In the genomic region with DNA sequence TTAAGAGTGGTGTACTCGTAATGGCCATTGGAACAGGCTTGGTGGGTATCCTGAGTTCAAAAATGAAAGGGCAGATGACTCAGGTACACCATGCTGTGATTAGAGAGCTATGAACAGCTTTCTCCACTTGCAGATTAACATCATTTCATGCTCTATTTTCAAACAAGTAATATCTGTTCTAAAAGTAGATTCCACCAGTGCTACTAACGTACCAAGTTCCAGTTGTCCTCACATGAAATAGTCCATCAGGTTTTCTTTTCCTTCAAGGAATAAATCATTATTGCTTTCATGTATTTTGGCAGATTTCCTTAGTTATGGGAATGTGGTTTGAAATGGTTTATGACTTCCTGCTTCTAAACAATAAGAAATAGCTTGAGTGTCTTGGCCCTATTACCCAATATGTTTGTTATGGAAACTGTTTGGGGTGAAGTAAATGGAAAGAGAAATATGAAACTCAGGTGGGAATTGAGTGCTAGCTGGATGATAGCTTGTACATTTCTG, we compare ENCODE assay signal across 18 cellular contexts. TPM values are rescaled to one million over a fixed set of nuclear protein-coding genes. Genes with fewer than 3 reads are reported as not detected.
A peak's percentile ranks its signal among the peaks of the same experiment; 100 is the strongest.
DNase-seq lines count a peak whose midpoint lies in the region; ATAC-seq, FAIRE-seq and TF ChIP-seq lines count a peak whose summit lies in the region.
"Had no signal": no experiment of that assay in that cellular context is flagged by ENCODE, and none has a peak within 500 bp of the region (broad histone marks: within the 10 kb centered on the region; RNA-seq: fewer than 3 reads in every experiment).

No MANE protein-coding gene starts in this region.

- H3F3A ChIP-seq in PC-9 (ENCODE audit: insufficient read depth, low read depth) = peaks cover 25% of the 10 kb centered on the region

- POLR2A ChIA-PET in HCT116 (lab: Charles Lee) = interaction anchor here (0.7 to 7.0 kb wide), 31 partner anchors 9 to 277 kb away, joined by 3 to 146 read pairs (median 5); no protein-coding TSS in a partner anchor
- POLR2A ChIA-PET in PC-9 (lab: Charles Lee; ENCODE audit: unreplicated experiment) = interaction anchor here (0.5 to 1.8 kb wide), 6 partner anchors 13 to 1807 kb away, joined by 3 to 10 read pairs (median 8); no protein-coding TSS in a partner anchor
- POLR2A ChIA-PET in HepG2 (lab: Yijun Ruan, JAX) = no interaction called here

- intact Hi-C loops in HCT116 (cut with micrococcal nuclease) = loop anchor here (1.0 to 5.0 kb wide), 4 partner anchors 13 to 252 kb away; no protein-coding TSS in a partner anchor
- intact Hi-C loops in PC-9 (cut with micrococcal nuclease; ENCODE audit: unreplicated experiment) = loop anchor here (1.0 to 5.0 kb wide), 4 partner anchors 49 to 319 kb away; no protein-coding TSS in a partner anchor
- intact Hi-C loops in esophagus squamous epithelium (cut with DNase I) = no loop called here
- intact Hi-C loops in HepG2 (cut with micrococcal nuclease; ENCODE audit: unreplicated experiment) = no loop called here
- intact Hi-C loops in CD14-positive monocyte (cut with micrococcal nuclease) = no loop called here

- CTCF ChIA-PET in HCT116 (lab: Charles Lee) = no interaction called here
- CTCF ChIA-PET in PC-9 (lab: Charles Lee) = interaction anchor here (0.6 to 0.9 kb wide), 2 partner anchors 13 to 52 kb away, joined by 3 to 4 read pairs; no protein-coding TSS in a partner anchor
- CTCF ChIA-PET in HepG2 (lab: Yijun Ruan, JAX; ENCODE audit: low intra/inter-chr PET ratio, low total read pairs) = no interaction called here

- no peaks in the 10 kb centered on the region for H3K36me3 Mint-ChIP-seq in CD14-positive monocyte
- H3K36me3 Mint-ChIP-seq: activated naive CD8-positive, alpha-beta T cell; CD8-positive, alpha-beta T cell had no signal

- 21 to 27% methylated on average over 2 of the region's 2 CpGs for WGBS in esophagus squamous epithelium, 2 donors
- WGBS in HepG2 (ENCODE audit: low lambda C conversion rate) = 0% methylated on average over 2 of the region's 2 CpGs

- TF ChIP-seq CTCF in HCT116 (IDR thresholded peaks at IDR 0.05 in 2 of 3, conservative IDR thresholded peaks at IDR 0.05 in 1 of 3; ENCODE audit: borderline replicate concordance in 1 of 3, insufficient read depth in 1 of 3, low read depth in 2 of 3, low read length in 2 of 3) (0 out of 6 replicates have a peak, but pooled peaks of 1 of the 3 experiments have one; percentile 5), PC-9 (conservative IDR thresholded peaks at IDR 0.05) (no peak), esophagus squamous epithelium (IDR thresholded peaks at IDR 0.05) (no peak), HepG2 (CRISPR knock-in tag; IDR thresholded peaks at IDR 0.05) (no peak), CD14-positive monocyte (IDR thresholded peaks at IDR 0.05) (no peak)

- TF ChIP-seq EP300 in HepG2 (IDR thresholded peaks at IDR 0.05; ENCODE audit: low read depth in 2 of 2, low read length in 2 of 2) (no peak), HepG2 (CRISPR knock-in tag; IDR thresholded peaks at IDR 0.05; ENCODE audit: borderline replicate concordance) (no peak)

- peaks cover 77 to 98% of the 10 kb centered on the region in 2 experiments for H3K4me1 ChIP-seq in HCT116 (ENCODE audit: control insufficient read depth in 1 of 2, insufficient read depth in 2 of 2, low read length in 2 of 2)
- peaks cover 36% of the 10 kb centered on the region for H3K4me1 ChIP-seq in PC-9 (replicated peaks; ENCODE audit: insufficient read depth)
- H3K4me1 ChIP-seq in esophagus squamous epithelium = peaks cover 8 to 24% (median 15%) of the 10 kb centered on the region in 3 donors
- H3K4me1 ChIP-seq in rectal smooth muscle tissue (ENCODE audit: control insufficient read depth, insufficient read depth, low read length) = peaks cover 14% of the 10 kb centered on the region
- no peaks in the 10 kb centered on the region for H3K4me1 ChIP-seq in HepG2 (ENCODE audit: insufficient read depth, low read length)

- H3K27me3 Mint-ChIP-seq in CD14-positive monocyte (ENCODE audit: low read depth in 3 of 3) = peaks cover 0 to 5% (median 0%) of the 10 kb centered on the region in 3 donors
- H3K27me3 Mint-ChIP-seq: activated naive CD8-positive, alpha-beta T cell had no signal

- H3K9me3 Mint-ChIP-seq in CD14-positive monocyte = peaks cover 0 to 2% (median 2%) of the 10 kb centered on the region in 7 donors

- H3K4me1 Mint-ChIP-seq in CD14-positive monocyte = no peaks in the 10 kb centered on the region

- H3K4me2 ChIP-seq in HCT116 (ENCODE audit: low read length) (peak overlapping the region; percentile 44), PC-9 (peak overlapping the region; percentile 64), HepG2 (ENCODE audit: low read depth, low read length) (no peak overlapping the region)
- H3K4me2 ChIP-seq: neural progenitor cell had no signal

- H3K27ac Mint-ChIP-seq in CD14-positive monocyte = no peak overlapping the region
- H3K27ac Mint-ChIP-seq: activated naive CD8-positive, alpha-beta T cell; CD8-positive, alpha-beta T cell; neural progenitor cell had no signal

- no peak overlapping the region for H2AFZ ChIP-seq in HCT116 (ENCODE audit: low read depth, low read length, poor library complexity, severe bottlenecking)
- H2AFZ ChIP-seq in PC-9 = peak overlapping the region; percentile 46; the same call in 1 of the 2 replicates
- no peak overlapping the region for H2AFZ ChIP-seq in HepG2 (ENCODE audit: low read length)
- H2AFZ ChIP-seq: neural progenitor cell had no signal

- H3K27ac ChIP-seq in HCT116 (ENCODE audit: low read depth, low read length) = peak overlapping the region; percentile 100
- H3K27ac ChIP-seq in PC-9 = peak overlapping the region; percentile 86
- H3K27ac ChIP-seq in esophagus squamous epithelium = peak overlapping the region; percentile 11 to 29 (median 20)
- peak overlapping the region; percentile 23 for H3K27ac ChIP-seq in rectal smooth muscle tissue (ENCODE audit: low read depth, low read length)
- no peak overlapping the region for H3K27ac ChIP-seq in HepG2 (ENCODE audit: extremely low read length, insufficient read depth, low read length)
- H3K27ac ChIP-seq: dorsolateral prefrontal cortex, HL-60, left ventricle myocardium inferior, neural progenitor cell had no signal

- peaks cover 49% of the 10 kb centered on the region for H3K79me2 ChIP-seq in HCT116 (ENCODE audit: insufficient read depth, low read length)
- H3K79me2 ChIP-seq in PC-9 (ENCODE audit: low read depth) = peaks cover 3% of the 10 kb centered on the region; the same call in 1 of the 2 replicates
- H3K79me2 ChIP-seq in HepG2 (ENCODE audit: insufficient read depth, low read length) = no peaks in the 10 kb centered on the region

- BruUV-seq in HCT116 (replicated peaks; lab: Mats Ljungman, UMichigan) (no TSS peak), PC-9 (replicated peaks; lab: Mats Ljungman, UMichigan) (no TSS peak), HepG2 (replicated peaks; lab: Mats Ljungman, UMichigan) (no TSS peak)

- ATAC-seq in HCT116 = peak; percentile 77
- ATAC-seq in HepG2 = no peak
- ATAC-seq in HG02798 (IDR thresholded peaks at IDR 0.05; ENCODE audit: poor library complexity, unreplicated experiment) = no peak
- ATAC-seq: CD8-positive, alpha-beta T cell had no signal

- TF ChIP-seq RAD21 in HCT116 (IDR thresholded peaks at IDR 0.05; ENCODE audit: low read depth) = peak; percentile 46
- no peak for TF ChIP-seq RAD21 in HepG2 (CRISPR knock-in tag; IDR thresholded peaks at IDR 0.05)

- TF ChIP-seq POLR2A in HCT116 (IDR thresholded peaks at IDR 0.05; ENCODE audit: borderline replicate concordance, extremely low read depth, insufficient read depth, insufficient read length) (no peak), esophagus squamous epithelium (IDR thresholded peaks at IDR 0.05) (no peak), HepG2 (IDR thresholded peaks at IDR 0.05; ENCODE audit: insufficient read depth in 1 of 2, low read depth in 2 of 2, low read length in 2 of 2) (no peak)

- no peaks in the 10 kb centered on the region for H3K36me3 ChIP-seq in HCT116 (ENCODE audit: control insufficient read depth in 1 of 2, insufficient read depth in 2 of 2, low read length in 2 of 2)
- 0 out of 2 replicates have a peak, but pooled peaks cover 5% of the 10 kb centered on the region for H3K36me3 ChIP-seq in PC-9 (ENCODE audit: low read depth)
- H3K36me3 ChIP-seq in esophagus squamous epithelium = no peaks in the 10 kb centered on the region
- no peaks in the 10 kb centered on the region for H3K36me3 ChIP-seq in rectal smooth muscle tissue (ENCODE audit: control insufficient read depth, insufficient read depth, low read length)
- no peaks in the 10 kb centered on the region for H3K36me3 ChIP-seq in HepG2 (replicated peaks in 1 of 2; ENCODE audit: control insufficient read depth in 1 of 2, insufficient read depth in 2 of 2, low read length in 2 of 2)
- H3K36me3 ChIP-seq: left ventricle myocardium inferior, neural progenitor cell, thoracic aorta had no signal

- H3K4me3 ChIP-seq in HCT116 (replicated peaks in 1 of 2; ENCODE audit: low read depth in 1 of 2, low read length in 2 of 2) (no peak overlapping the region), PC-9 (peak overlapping the region; percentile 34; the same call in 1 of the 2 replicates), esophagus squamous epithelium (no peak overlapping the region), rectal smooth muscle tissue (ENCODE audit: low read length) (no peak overlapping the region), HepG2 (replicated peaks in 1 of 3; ENCODE audit: insufficient read depth in 1 of 3, low read depth in 2 of 3, low read length in 3 of 3) (no peak overlapping the region)
- H3K4me3 ChIP-seq: dorsolateral prefrontal cortex, left ventricle myocardium inferior, neural progenitor cell, thoracic aorta had no signal

- DNase-seq in HCT116 (ENCODE audit: low read depth, low spot score) (peak; percentile 97), PC-9 (peak; percentile 30 to 95), esophagus squamous epithelium (lab: John Stamatoyannopoulos, UW) (no peak), HK-2 (ENCODE audit: unreplicated experiment) (no peak), HepG2 (ENCODE audit: low spot score) (no peak), CD14-positive monocyte (ENCODE audit: low spot score) (no peak)
- DNase-seq: CD8-positive, alpha-beta T cell; dorsolateral prefrontal cortex; left ventricle myocardium inferior; NCI-H510A; SHP77 treated with DMSO at 0.1 percent for 48 hours; stimulated activated CD4-positive, alpha-beta T cell treated with anti-CD3 and anti-CD28 coated beads, Interleukin-12 subunit alpha, Interleukin-12 subunit beta, amount 100 ng/mL, for 4 hours had no signal

- H3K27me3 ChIP-seq in HCT116 (ENCODE audit: insufficient read depth, low read length) (no peaks in the 10 kb centered on the region), PC-9 (ENCODE audit: insufficient read depth, low read depth) (no peaks in the 10 kb centered on the region), esophagus squamous epithelium (no peaks in the 10 kb centered on the region), rectal smooth muscle tissue (ENCODE audit: control insufficient read depth, insufficient read depth, low read length) (no peaks in the 10 kb centered on the region), HepG2 (ENCODE audit: control insufficient read depth in 1 of 2, insufficient read depth in 2 of 2, low read length in 2 of 2) (no peaks in the 10 kb centered on the region)
- H3K27me3 ChIP-seq: neural progenitor cell had no signal

- H3K9me3 ChIP-seq in HCT116 (ENCODE audit: control insufficient read depth in 1 of 2, insufficient read depth in 1 of 2, low read depth in 1 of 2, low read length in 2 of 2) (no peaks in the 10 kb centered on the region), PC-9 (ENCODE audit: insufficient read depth, low read depth) (no peaks in the 10 kb centered on the region; the same call in 1 of the 2 replicates), esophagus squamous epithelium (no peaks in the 10 kb centered on the region), HepG2 (ENCODE audit: low read length) (no peaks in the 10 kb centered on the region)
- H3K9me3 ChIP-seq: left ventricle myocardium inferior, thoracic aorta had no signal

- H3K9me2 ChIP-seq in HCT116 (ENCODE audit: insufficient read depth) (no peaks in the 10 kb centered on the region), PC-9 (ENCODE audit: insufficient read depth) (no peaks in the 10 kb centered on the region)

- in situ Hi-C loops in HepG2 (cut with HindIII; ENCODE audit: extremely low pct_ligation_motif_present, low pct_unique_long_range_greater_than_20kb) = no loop called here

- no peaks in the 10 kb centered on the region for H4K20me1 ChIP-seq in HCT116 (ENCODE audit: insufficient read depth)
- no peaks in the 10 kb centered on the region for H4K20me1 ChIP-seq in PC-9 (ENCODE audit: insufficient read depth)
- no peaks in the 10 kb centered on the region for H4K20me1 ChIP-seq in HepG2 (ENCODE audit: insufficient read depth, low read length)

- no peak for FAIRE-seq in HepG2 (lab: Jason Lieb, UNC)

- RAD21 ChIA-PET in HCT116 (lab: Charles Lee; ENCODE audit: low non-redundant PET in 1 of 2, low total read pairs in 2 of 2, uncharacterized antibody in 2 of 2, unreplicated experiment in 2 of 2) = interaction anchor here (0.7 to 1.4 kb wide), 3 partner anchors 13 to 69 kb away, joined by 4 to 6 read pairs (median 4); no protein-coding TSS in a partner anchor

- H3K4me3 Mint-ChIP-seq in CD14-positive monocyte = no peak overlapping the region
- H3K4me3 Mint-ChIP-seq: activated naive CD8-positive, alpha-beta T cell; CD8-positive, alpha-beta T cell; neural progenitor cell had no signal

- peak overlapping the region; percentile 72 for H3K9ac ChIP-seq in HCT116 (ENCODE audit: low read length)
- H3K9ac ChIP-seq in rectal smooth muscle tissue (ENCODE audit: low read length) = no peak overlapping the region
- H3K9ac ChIP-seq in HepG2 (ENCODE audit: insufficient read depth, low read depth, low read length) = no peak overlapping the region
- H3K9ac ChIP-seq: neural progenitor cell had no signal

RNA-seq across cellular contexts. Expression of a gene that starts 49.9 kb away (rescaled TPM):
- total RNA-seq in HCT116 (2021; ENCODE audit: unreplicated experiment) (65.9 TPM), PC-9 (2021) (28.6 and 32.4 TPM in 2 replicates), esophagus squamous epithelium (10 to 100 TPM; 12.0 to 68.9 (median 17.9) TPM), HepG2 (2016; rRNA removed; fragmentation: Illumina TruSeq; extraction: Trizol) (not detected in 2 replicates)
- polyA plus RNA-seq in HCT116 (2012) = 29.5 and 35.8 TPM in 2 replicates
- total RNA-seq in HepG2 (2016; cell fraction: cytosol; rRNA removed; fragmentation: Illumina TruSeq; extraction: Trizol; ENCODE audit: low read depth) = not detected in 2 replicates
- total RNA-seq in HepG2 (2016; cell fraction: insoluble cytoplasmic fraction; rRNA removed; fragmentation: Illumina TruSeq; extraction: Trizol) = not detected in 2 replicates
- total RNA-seq in HepG2 (2016; cell fraction: membrane; rRNA removed; fragmentation: Illumina TruSeq; extraction: Trizol) = not detected in 2 replicates
- not detected in 2 replicates for total RNA-seq in HepG2 (2016; cell fraction: nucleus; rRNA removed; fragmentation: Illumina TruSeq; extraction: Trizol)
- polyA plus RNA-seq in HepG2 (2011; rRNA removed) (not detected in 2 replicates), CD14-positive monocyte (not detected)
- polyA plus RNA-seq in HepG2 (2011; cell fraction: cytosol; rRNA removed) = not detected in 2 replicates
- 0.03 TPM in 1 of 2 replicates, not detected in the other for polyA plus RNA-seq in HepG2 (2011; cell fraction: nucleus; rRNA removed)
- polyA plus RNA-seq in HepG2 (2012) = not detected in 2 replicates
- not detected in 2 replicates for polyA plus RNA-seq in HepG2 (2016; cell fraction: cytosol; fragmentation: Illumina TruSeq; extraction: Trizol; ENCODE audit: low read depth)
- polyA plus RNA-seq in HepG2 (2016; cell fraction: insoluble cytoplasmic fraction; fragmentation: Illumina TruSeq; extraction: Trizol; ENCODE audit: low read depth) = not detected in 2 replicates
- not detected in 2 replicates for polyA plus RNA-seq in HepG2 (2016; cell fraction: membrane; fragmentation: Illumina TruSeq; extraction: Trizol; ENCODE audit: low read depth)
- not detected in 2 replicates for polyA plus RNA-seq in HepG2 (2016; cell fraction: nucleus; fragmentation: Illumina TruSeq; extraction: Trizol; ENCODE audit: insufficient read depth, low read depth)
- polyA minus RNA-seq in HepG2 (2011; rRNA and poly(A)+ RNA removed; ENCODE audit: low replicate concordance) = 38.9 TPM in 1 of 2 replicates, not detected in the other
- polyA minus RNA-seq in HepG2 (2011; cell fraction: cytosol; rRNA and poly(A)+ RNA removed) = not detected in 2 replicates
- 0.12 and 0.13 TPM in 2 replicates for polyA minus RNA-seq in HepG2 (2011; cell fraction: nucleus; rRNA and poly(A)+ RNA removed)
- total RNA-seq: CD8-positive, alpha-beta T cell had no signal

Comparison
In these comparisons a context has a peak if more than half of its experiments do, and no peak if none do; other contexts are left out.
1. DNase-seq: peak in HCT116 (single experiment) and PC-9 (2 of 2); none in esophagus squamous epithelium (single experiment), HK-2 (single experiment), HepG2 (single experiment) and CD14-positive monocyte (single experiment).
2. RNA of a gene that starts 49.9 kb away (total RNA-seq): 65.9 TPM in HCT116 (single experiment), 28.6 to 32.4 TPM in PC-9 and 12.0 to 68.9 TPM in esophagus squamous epithelium; not detected in HepG2; every median in the first group is over 10 times any median in the second.
3. intact Hi-C loops: an anchor here in HCT116 (1.0 to 5.0 kb wide) and PC-9 (1.0 to 5.0 kb wide); none called in esophagus squamous epithelium, HepG2 and CD14-positive monocyte.